Comparison of ENCODE assay signal across 8 cellular contexts in genomic region chr19:9435279-9436268, GRCh38. TPM values are rescaled to one million over a fixed set of nuclear protein-coding genes. Genes with fewer than 3 reads are reported as not detected.
DNase-seq lines count a peak whose midpoint lies in the region; TF ChIP-seq lines count a peak whose summit lies in the region.

TSS of gene ZNF266 (minus strand) at chr19:9435573. CDS start at chr19:9420089, 15,484 bp downstream.

- H2BK120ac ChIP-seq in mesendoderm (ENCODE audit: low read depth, low read length): no peak within 1 kb of the TSS

- no peaks in the 10 kb centered on the region for H3K79me1 ChIP-seq in mesendoderm (ENCODE audit: low read length)

- peak within 1 kb of the TSS; percentile 87 for H3K18ac ChIP-seq in mesendoderm (ENCODE audit: low read length)

- H4K5ac ChIP-seq in mesendoderm (ENCODE audit: low read length): peak within 1 kb of the TSS; percentile 53

- peak within 1 kb of the TSS; percentile 55 for H3K23ac ChIP-seq in mesendoderm (ENCODE audit: low read length)

- TF ChIP-seq CTCF in GM20000 (IDR thresholded peaks at IDR 0.05; ENCODE audit: extremely low read depth, missing control alignments): no peak

- peak within 1 kb of the TSS; percentile 75 for H3K4me2 ChIP-seq in mesendoderm (ENCODE audit: low read length)

- H4K8ac ChIP-seq in mesendoderm (ENCODE audit: low read depth, low read length): peak within 1 kb of the TSS; percentile 94

- peak within 1 kb of the TSS; percentile 76 for H3K9ac ChIP-seq in endocrine pancreas (ENCODE audit: control insufficient read depth, insufficient read depth, low read length)
- peak within 1 kb of the TSS; percentile 89 for H3K9ac ChIP-seq in mesendoderm (ENCODE audit: low read length)

- H2AK5ac ChIP-seq in mesendoderm (ENCODE audit: low read length): no peak within 1 kb of the TSS

- H3K4me3 ChIP-seq in endocrine pancreas (ENCODE audit: control insufficient read depth, insufficient read depth, low read length) (peak within 1 kb of the TSS; percentile 94), mesendoderm (ENCODE audit: low read length) (peak within 1 kb of the TSS; percentile 86)

- no CpG with 5 or more reads among the region's 56 CpGs for WGBS in mesendoderm (ENCODE audit: extremely low coverage, insufficient coverage, low lambda C conversion rate)

- no peaks in the 10 kb centered on the region for H3K9me3 ChIP-seq in endocrine pancreas (ENCODE audit: control insufficient read depth, low read length)

- peaks cover 9% of the 10 kb centered on the region for H3K4me1 ChIP-seq in endocrine pancreas (ENCODE audit: control insufficient read depth, insufficient read depth, low read length)
- no peaks in the 10 kb centered on the region for H3K4me1 ChIP-seq in mesendoderm (ENCODE audit: control insufficient read depth, low read depth, low read length)

- peak within 1 kb of the TSS; percentile 57 for H3K4ac ChIP-seq in mesendoderm (ENCODE audit: low read depth, low read length)

- peak; percentile 95 for DNase-seq in COLO829 (ENCODE audit: low spot score)
- DNase-seq in GM20000 (ENCODE audit: low spot score): peak; percentile 90
- peak; percentile 85 for DNase-seq in HT1080 (ENCODE audit: low read depth)
- DNase-seq in NOMO-1 (lab: John Stamatoyannopoulos, UW; ENCODE audit: unreplicated experiment in 2 of 2): peak; percentile 79 to 92
- DNase-seq in activated CD8-positive, alpha-beta memory T cell treated with anti-CD3 and anti-CD28 coated beads for 4 hours (ENCODE audit: low read depth in 2 of 2): peak; percentile 80 to 83
- DNase-seq in mesendoderm: peak; percentile 98
- peak; percentile 89 for DNase-seq in stimulated activated CD8-positive, alpha-beta memory T cell treated with anti-CD3 and anti-CD28 coated beads, Interleukin-15, amount 100 ng/mL, for 1 hour (ENCODE audit: low read depth)

- H3K36me3 ChIP-seq in endocrine pancreas (ENCODE audit: control insufficient read depth, insufficient read depth, low read length): peaks cover 5% of the 10 kb centered on the region
- no peaks in the 10 kb centered on the region for H3K36me3 ChIP-seq in mesendoderm (ENCODE audit: control insufficient read depth, insufficient read depth, low read length)

- H3K27ac ChIP-seq in mesendoderm (ENCODE audit: low read depth, low read length): no peak within 1 kb of the TSS

- no peak within 1 kb of the TSS for H2BK15ac ChIP-seq in mesendoderm (replicated peaks; ENCODE audit: low read depth)

- no peak within 1 kb of the TSS for H2BK5ac ChIP-seq in mesendoderm (ENCODE audit: low read length)

- H3K27me3 ChIP-seq in endocrine pancreas (ENCODE audit: control insufficient read depth, insufficient read depth, low read length) (no peaks in the 10 kb centered on the region), mesendoderm (ENCODE audit: insufficient read depth, low read length, poor library complexity) (no peaks in the 10 kb centered on the region)

- H3K79me2 ChIP-seq in mesendoderm (ENCODE audit: control insufficient read depth, insufficient read depth, low read length): no peaks in the 10 kb centered on the region

- peak within 1 kb of the TSS; percentile 93 for H3K56ac ChIP-seq in mesendoderm (ENCODE audit: low read length)

RNA-seq across cellular contexts. Expression of gene ZNF266, which starts in this region (rescaled TPM):
- total RNA-seq in HT1080 (2014; rRNA removed; shearing (Covaris generic)): 8.1 and 9.3 TPM in 2 replicates
- polyA plus RNA-seq in HT1080 (2015; cell fraction: cytosol; rRNA removed): 5.0 and 6.3 TPM in 2 replicates
- 45.4 and 47.3 TPM in 2 replicates for polyA plus RNA-seq in HT1080 (2015; cell fraction: nucleus; rRNA removed)
- polyA plus RNA-seq in mesendoderm (2013, experiment 1 of 2): 7.9 TPM
- polyA plus RNA-seq in mesendoderm (2013, experiment 2 of 2): 8.8 TPM
